ENCODE assay signal across 1 cellular context in the genomic region with DNA sequence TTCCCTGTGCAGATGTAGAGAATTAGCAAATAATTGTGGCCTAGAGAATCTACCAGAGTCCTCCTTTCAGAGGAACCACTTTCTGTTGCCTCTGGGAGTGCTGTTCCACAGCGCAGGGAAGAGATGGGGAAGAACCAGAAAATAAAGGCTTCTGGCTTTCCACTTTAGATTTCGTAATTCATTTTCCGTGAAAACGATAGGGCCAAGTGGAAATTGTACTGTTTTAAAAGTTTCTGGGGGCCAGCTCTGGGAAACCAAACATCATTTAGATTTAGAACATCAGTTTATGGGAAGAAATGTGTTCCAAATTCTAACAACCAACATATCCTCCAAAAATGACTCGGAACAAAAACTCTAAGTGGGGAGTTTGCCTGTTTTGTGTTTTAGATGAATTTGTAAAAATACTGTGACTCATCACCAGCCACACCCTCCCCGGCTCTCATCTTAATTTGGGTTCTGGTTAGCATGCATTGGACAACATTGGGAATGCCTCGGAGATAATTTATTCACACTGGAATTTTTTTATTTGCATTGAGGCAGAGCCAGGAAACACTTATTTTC.
TF ChIP-seq lines count a peak whose summit lies in the region.

No MANE protein-coding gene starts in this region.

TF ChIP-seq in HCT116, 20 proteins besides CTCF, POLR2A, EP300 and RAD21 (continued from another document):
- no peak for TF ChIP-seq EZH2phosphoT487 (IDR thresholded peaks at IDR 0.05; ENCODE audit: borderline replicate concordance)
- TF ChIP-seq YY1 (IDR thresholded peaks at IDR 0.05; ENCODE audit: extremely low read depth, insufficient replicate concordance, low read depth, low read length): no peak
- no peak for TF ChIP-seq POLR2AphosphoS5 (IDR thresholded peaks at IDR 0.05; ENCODE audit: low read depth, low read length)
- no peak for TF ChIP-seq ELF1 (IDR thresholded peaks at IDR 0.05; ENCODE audit: borderline replicate concordance, low read depth)
- TF ChIP-seq, protein P1, sequence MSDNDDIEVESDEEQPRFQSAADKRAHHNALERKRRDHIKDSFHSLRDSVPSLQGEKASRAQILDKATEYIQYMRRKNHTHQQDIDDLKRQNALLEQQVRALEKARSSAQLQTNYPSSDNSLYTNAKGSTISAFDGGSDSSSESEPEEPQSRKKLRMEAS (IDR thresholded peaks at IDR 0.05): no peak
- no peak for TF ChIP-seq ZNF274 (IDR thresholded peaks at IDR 0.05; ENCODE audit: low read depth, low read length)
- TF ChIP-seq FOSL1 (IDR thresholded peaks at IDR 0.05; ENCODE audit: low read depth): no peak
TF ChIP-seq in HCT116: peak in this region for 0.
